In genomic region chr13:69660155-69660554, GRCh38 we compare ENCODE assay signal across 16 cellular contexts.
DNase-seq lines count a peak whose midpoint lies in the region; ATAC-seq and TF ChIP-seq lines count a peak whose summit lies in the region.
"Had no signal": no experiment of that assay in that cellular context is flagged by ENCODE, and none has a peak within 500 bp of the region (broad histone marks: within the 10 kb centered on the region; RNA-seq: fewer than 3 reads in every experiment).

No MANE protein-coding gene starts in this region.

- H3K18ac ChIP-seq in mesendoderm (ENCODE audit: low read length), result no peak overlapping the region

- H3K79me2 ChIP-seq in GM23338 (replicated peaks; ENCODE audit: insufficient read depth) (no peaks in the 10 kb centered on the region), mesendoderm (ENCODE audit: control insufficient read depth, insufficient read depth, low read length) (no peaks in the 10 kb centered on the region)

- in situ Hi-C loops in Caki2 (cut with HindIII; ENCODE audit: low pct_unique_long_range_greater_than_20kb, low sequenced_read_pairs), result no loop called here

- H3K27ac Mint-ChIP-seq in GM23338, result no peak overlapping the region
- H3K27ac Mint-ChIP-seq: B cell; CD8-positive, alpha-beta T cell; IgD-negative memory B cell had no signal

- no peaks in the 10 kb centered on the region for H3K4me1 ChIP-seq in GM23338 (ENCODE audit: insufficient read depth)
- H3K4me1 ChIP-seq in mesendoderm (ENCODE audit: control insufficient read depth, low read depth, low read length), result no peaks in the 10 kb centered on the region
- H3K4me1 ChIP-seq: BLaER1 treated with 17β-estradiol and CSF1 and Interleukin-3, amounts not matched to agents 10 nM and 100 nM had no signal

- H3K4me3 Mint-ChIP-seq in GM23338, result no peak overlapping the region
- H3K4me3 Mint-ChIP-seq: B cell; CD8-positive, alpha-beta T cell; IgD-negative memory B cell had no signal

- no peak overlapping the region for H2BK15ac ChIP-seq in mesendoderm (replicated peaks; ENCODE audit: low read depth)

- no peaks in the 10 kb centered on the region for H3K27me3 ChIP-seq in GM23338 (ENCODE audit: insufficient read depth)
- no peaks in the 10 kb centered on the region for H3K27me3 ChIP-seq in mesendoderm (ENCODE audit: insufficient read depth, low read length, poor library complexity)
- H3K27me3 ChIP-seq: BLaER1 treated with 17β-estradiol and CSF1 and Interleukin-3, amounts not matched to agents 10 nM and 100 nM had no signal

- H3K27ac ChIP-seq in GM23338 (ENCODE audit: low read depth), result no peak overlapping the region
- H3K27ac ChIP-seq in mesendoderm (ENCODE audit: low read depth, low read length), result no peak overlapping the region
- H3K27ac ChIP-seq: BLaER1 treated with 17β-estradiol and CSF1 and Interleukin-3, amounts not matched to agents 10 nM and 100 nM had no signal

- peak; percentile 0 for DNase-seq in Caki2 (ENCODE audit: low read depth)
- peak; percentile 17 for DNase-seq in GM23338 (ENCODE audit: low spot score)
- peak; percentile 27 for DNase-seq in OCI-M1 (lab: John Stamatoyannopoulos, UW)
- DNase-seq in mesendoderm, result peak; percentile 49
- DNase-seq: CD8-positive, alpha-beta T cell; GDM1; GOT3; H7; Karpas-422; KBM-7 had no signal

- H3K4me2 ChIP-seq in GM23338 (no peak overlapping the region), mesendoderm (ENCODE audit: low read length) (no peak overlapping the region)
- H3K4me2 ChIP-seq: BLaER1 treated with 17β-estradiol and CSF1 and Interleukin-3, amounts not matched to agents 10 nM and 100 nM had no signal

- no peak overlapping the region for H2BK5ac ChIP-seq in mesendoderm (ENCODE audit: low read length)

- no peaks in the 10 kb centered on the region for H3F3A ChIP-seq in GM23338 (replicated peaks; ENCODE audit: low read depth)

- H3K36me3 ChIP-seq in GM23338 (ENCODE audit: insufficient read depth) (peaks cover 22% of the 10 kb centered on the region), mesendoderm (ENCODE audit: control insufficient read depth, insufficient read depth, low read length) (no peaks in the 10 kb centered on the region)
- H3K36me3 ChIP-seq: BLaER1 treated with 17β-estradiol and CSF1 and Interleukin-3, amounts not matched to agents 10 nM and 100 nM had no signal

- no peak overlapping the region for H3K4ac ChIP-seq in mesendoderm (ENCODE audit: low read depth, low read length)

- H3K36me3 Mint-ChIP-seq in GM23338 (ENCODE audit: low read depth), result peaks cover 34% of the 10 kb centered on the region
- H3K36me3 Mint-ChIP-seq: CD8-positive, alpha-beta T cell; IgD-negative memory B cell had no signal

- no peaks in the 10 kb centered on the region for H3K79me1 ChIP-seq in mesendoderm (ENCODE audit: low read length)

- H3K9ac ChIP-seq in mesendoderm (ENCODE audit: low read length), result no peak overlapping the region
- H3K9ac ChIP-seq: BLaER1 treated with 17β-estradiol and CSF1 and Interleukin-3, amounts not matched to agents 10 nM and 100 nM had no signal

- no peaks in the 10 kb centered on the region for H4K20me1 ChIP-seq in GM23338 (replicated peaks; ENCODE audit: insufficient read depth)
- H4K20me1 ChIP-seq: BLaER1 treated with 17β-estradiol and CSF1 and Interleukin-3, amounts not matched to agents 10 nM and 100 nM had no signal

- no peaks in the 10 kb centered on the region for H3K9me2 ChIP-seq in GM23338 (ENCODE audit: insufficient read depth)

- H3K23ac ChIP-seq in mesendoderm (ENCODE audit: low read length), result no peak overlapping the region

- peaks cover 3% of the 10 kb centered on the region for H3K27me3 Mint-ChIP-seq in GM23338 (ENCODE audit: insufficient read depth, low read depth, poor library complexity)
- H3K27me3 Mint-ChIP-seq: B cell, IgD-negative memory B cell had no signal

- H3K4me1 Mint-ChIP-seq in GM23338, result no peaks in the 10 kb centered on the region
- H3K4me1 Mint-ChIP-seq: B cell, IgD-negative memory B cell had no signal

- no peak overlapping the region for H4K8ac ChIP-seq in mesendoderm (ENCODE audit: low read depth, low read length)

- no peak overlapping the region for H2BK120ac ChIP-seq in mesendoderm (ENCODE audit: low read depth, low read length)

- H2AK5ac ChIP-seq in mesendoderm (ENCODE audit: low read length), result no peak overlapping the region

- no peak overlapping the region for H4K5ac ChIP-seq in mesendoderm (ENCODE audit: low read length)

- no peak overlapping the region for H3K56ac ChIP-seq in mesendoderm (ENCODE audit: low read length)

- TF ChIP-seq CTCF in GM23338 (conservative IDR thresholded peaks at IDR 0.05; ENCODE audit: low read depth in 2 of 2), result no peak

- H3K4me3 ChIP-seq in GM23338, result no peak overlapping the region
- no peak overlapping the region for H3K4me3 ChIP-seq in mesendoderm (ENCODE audit: low read length)
- H3K4me3 ChIP-seq: BLaER1 treated with 17β-estradiol and CSF1 and Interleukin-3, amounts not matched to agents 10 nM and 100 nM had no signal

- H3K9me3 Mint-ChIP-seq in GM23338, result peaks cover 49% of the 10 kb centered on the region

- no peak overlapping the region for H2AFZ ChIP-seq in GM23338

- ATAC-seq in GM23338, result no peak
- ATAC-seq in HG03139 (IDR thresholded peaks at IDR 0.05; ENCODE audit: unreplicated experiment), result no peak
- ATAC-seq in HG03196 (IDR thresholded peaks at IDR 0.05; ENCODE audit: unreplicated experiment), result no peak
- ATAC-seq: CD8-positive, alpha-beta T cell; HepG2 had no signal

- no CpG with 5 or more reads among the region's 6 CpGs for WGBS in mesendoderm (ENCODE audit: extremely low coverage, insufficient coverage, low lambda C conversion rate)

TF ChIP-seq in GM23338, 12 proteins besides CTCF, POLR2A, EP300 and RAD21 (continues in another document):
- TF ChIP-seq STAT1 (IDR thresholded peaks at IDR 0.05; ENCODE audit: unreplicated experiment), result no peak
- TF ChIP-seq ETS1 (IDR thresholded peaks at IDR 0.05), result no peak
- TF ChIP-seq JUNB (IDR thresholded peaks at IDR 0.05; ENCODE audit: unreplicated experiment), result no peak
- no peak for TF ChIP-seq EZH2 (IDR thresholded peaks at IDR 0.05; ENCODE audit: low read depth, unreplicated experiment)
- no peak for TF ChIP-seq NANOG (IDR thresholded peaks at IDR 0.05; ENCODE audit: borderline replicate concordance)
- no peak for TF ChIP-seq POLR2AphosphoS5 (IDR thresholded peaks at IDR 0.05; ENCODE audit: low read depth)
- no peak for TF ChIP-seq REST (IDR thresholded peaks at IDR 0.05; ENCODE audit: unreplicated experiment)
- no peak for TF ChIP-seq ZNF114 (CRISPR knock-in tag; IDR thresholded peaks at IDR 0.05)
- no peak for TF ChIP-seq ZNF331 (CRISPR knock-in tag; IDR thresholded peaks at IDR 0.05; ENCODE audit: low read depth)
- no peak for TF ChIP-seq CREB1 (CRISPR knock-in tag; IDR thresholded peaks at IDR 0.05; ENCODE audit: low read depth)
